9 cellular contexts compared by ENCODE assay signal in the genomic region with DNA sequence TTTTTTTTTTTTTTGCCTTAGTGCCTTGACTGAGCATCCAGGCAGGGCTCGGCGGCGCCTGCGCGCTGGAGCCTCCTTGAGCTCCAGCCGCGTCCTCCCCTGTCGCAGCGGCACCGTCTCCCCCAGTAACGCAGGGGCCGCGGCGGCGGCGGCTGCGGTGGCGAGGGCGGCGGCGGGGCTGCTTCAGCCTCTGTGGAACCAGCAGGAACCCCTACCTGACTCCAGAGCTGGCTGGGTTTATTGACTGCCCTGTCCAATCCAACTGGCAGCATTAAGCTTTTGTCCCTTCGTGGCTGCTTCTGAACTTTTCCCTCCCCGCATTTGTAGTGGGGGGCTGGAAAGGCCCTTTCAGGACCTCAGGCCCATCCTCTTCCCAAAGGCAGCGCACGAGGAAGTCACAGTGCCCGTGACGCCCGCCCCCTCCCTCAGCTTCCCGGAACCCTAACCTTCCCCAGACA. TPM values are rescaled to one million over a fixed set of nuclear protein-coding genes. Genes with fewer than 3 reads are reported as not detected.
DNase-seq lines count a peak whose midpoint lies in the region; ATAC-seq and TF ChIP-seq lines count a peak whose summit lies in the region.
"Had no signal": no experiment of that assay in that cellular context is flagged by ENCODE, and none has a peak within 500 bp of the region (broad histone marks: within the 10 kb centered on the region; RNA-seq: fewer than 3 reads in every experiment).

A gene with protein sequence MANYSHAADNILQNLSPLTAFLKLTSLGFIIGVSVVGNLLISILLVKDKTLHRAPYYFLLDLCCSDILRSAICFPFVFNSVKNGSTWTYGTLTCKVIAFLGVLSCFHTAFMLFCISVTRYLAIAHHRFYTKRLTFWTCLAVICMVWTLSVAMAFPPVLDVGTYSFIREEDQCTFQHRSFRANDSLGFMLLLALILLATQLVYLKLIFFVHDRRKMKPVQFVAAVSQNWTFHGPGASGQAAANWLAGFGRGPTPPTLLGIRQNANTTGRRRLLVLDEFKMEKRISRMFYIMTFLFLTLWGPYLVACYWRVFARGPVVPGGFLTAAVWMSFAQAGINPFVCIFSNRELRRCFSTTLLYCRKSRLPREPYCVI (minus strand): TSS at position 397 of the 458 bp plus-strand sequence. CDS start 2,106 bp downstream, outside the sequence.

- intact Hi-C loops in vagina (cut with DNase I) = no loop called here

- H2AFZ ChIP-seq in neural progenitor cell (replicated peaks) = peak within 1 kb of the TSS; percentile 96

- no peaks in the 10 kb centered on the region for H3K79me2 ChIP-seq in neural progenitor cell (ENCODE audit: low read depth)

- no peak within 1 kb of the TSS for H3K9ac ChIP-seq in neural progenitor cell

- no peak for TF ChIP-seq POLR2A in vagina (IDR thresholded peaks at IDR 0.05)

- peak within 1 kb of the TSS; percentile 85 for H3K4me3 Mint-ChIP-seq in neural progenitor cell

- no peaks in the 10 kb centered on the region for H4K20me1 ChIP-seq in neural progenitor cell (ENCODE audit: low read depth)

- H3K27ac ChIP-seq in neural progenitor cell = no peak within 1 kb of the TSS
- H3K27ac ChIP-seq in vagina = peak within 1 kb of the TSS; percentile 32

- H3K4me1 ChIP-seq in neural progenitor cell (peaks cover 43% of the 10 kb centered on the region), vagina (no peaks in the 10 kb centered on the region)

- no peaks in the 10 kb centered on the region for H3K27me3 Mint-ChIP-seq in neural progenitor cell (ENCODE audit: insufficient read depth, low read depth)

- H3K27me3 ChIP-seq in neural progenitor cell (peaks cover 26% of the 10 kb centered on the region), vagina (no peaks in the 10 kb centered on the region)

- DNase-seq in SIG-M5 treated with dmso at 0.1 percent for 504 hours (lab: John Stamatoyannopoulos, UW; ENCODE audit: unreplicated experiment) = peak; percentile 9
- no peak for DNase-seq in SIG-M5 (lab: John Stamatoyannopoulos, UW)
- DNase-seq in NCI-H526 (lab: John Stamatoyannopoulos, UW) = peak; percentile 50 to 86
- DNase-seq in activated T-helper 9 cell treated with anti-CD3 and anti-CD28 coated beads, Interleukin-2, amount 50 U/mL, for 16 hours (ENCODE audit: low read depth) = peak; percentile 1
- DNase-seq in fibroblast of villous mesenchyme (ENCODE audit: low read depth) = peak; percentile 64
- peak; percentile 95 for DNase-seq in neural progenitor cell (ENCODE audit: low spot score)
- no peak for DNase-seq in vagina (ENCODE audit: extremely low spot score in 2 of 2)
- DNase-seq: DND-41 had no signal

- H3K27ac Mint-ChIP-seq in neural progenitor cell = peak within 1 kb of the TSS; percentile 46

- peak within 1 kb of the TSS; percentile 66 for H3K4me3 ChIP-seq in fibroblast of villous mesenchyme (ENCODE audit: low read depth, low read length)
- H3K4me3 ChIP-seq in neural progenitor cell = peak within 1 kb of the TSS; percentile 58
- H3K4me3 ChIP-seq in vagina = peak within 1 kb of the TSS; percentile 52 to 54

- no peaks in the 10 kb centered on the region for H3K9me3 Mint-ChIP-seq in neural progenitor cell

- peak; percentile 62 for ATAC-seq in HG03045 (IDR thresholded peaks at IDR 0.05; ENCODE audit: unreplicated experiment)

- no peak for TF ChIP-seq CTCF in fibroblast of villous mesenchyme (IDR thresholded peaks at IDR 0.05; ENCODE audit: insufficient read depth, low read depth, low read length)
- no peak for TF ChIP-seq CTCF in neural progenitor cell (IDR thresholded peaks at IDR 0.05)
- no peak for TF ChIP-seq CTCF in vagina (IDR thresholded peaks at IDR 0.05)

- H3K36me3 Mint-ChIP-seq in neural progenitor cell = no peaks in the 10 kb centered on the region

- peaks cover 45% of the 10 kb centered on the region for H3K4me1 Mint-ChIP-seq in neural progenitor cell

- H3K36me3 ChIP-seq in neural progenitor cell (no peaks in the 10 kb centered on the region), vagina (no peaks in the 10 kb centered on the region)

- H3F3A ChIP-seq in neural progenitor cell (ENCODE audit: low read depth) = peaks cover 16% of the 10 kb centered on the region

- H3K4me2 ChIP-seq in neural progenitor cell = peak within 1 kb of the TSS; percentile 98

- H3K9me3 ChIP-seq in neural progenitor cell (ENCODE audit: low read depth) (no peaks in the 10 kb centered on the region), vagina (no peaks in the 10 kb centered on the region)

RNA-seq across cellular contexts. Expression of the gene that starts here (rescaled TPM):
- total RNA-seq in fibroblast of villous mesenchyme = 2.6 TPM in 2 replicates
- total RNA-seq in neural progenitor cell (ENCODE audit: low replicate concordance) = 1.2 and 3.0 TPM in 2 replicates
- not detected for total RNA-seq in vagina

Comparison
In these comparisons a context has a peak if more than half of its experiments do, and no peak if none do; other contexts are left out.
1. DNase-seq: peak in SIG-M5 treated with dmso at 0.1 percent for 504 hours (single experiment), NCI-H526 (2 of 2), activated T-helper 9 cell treated with anti-CD3 and anti-CD28 coated beads, Interleukin-2, amount 50 U/mL, for 16 hours (single experiment), fibroblast of villous mesenchyme (single experiment) and neural progenitor cell (single experiment); none in SIG-M5 (single experiment) and vagina (0 of 2).
2. Peak in every context shown above with its lines, with median percentiles within 50 percentile points of each other: H3K4me3 ChIP-seq.